ENCODE assay signal across 8 cellular contexts in the genomic region with DNA sequence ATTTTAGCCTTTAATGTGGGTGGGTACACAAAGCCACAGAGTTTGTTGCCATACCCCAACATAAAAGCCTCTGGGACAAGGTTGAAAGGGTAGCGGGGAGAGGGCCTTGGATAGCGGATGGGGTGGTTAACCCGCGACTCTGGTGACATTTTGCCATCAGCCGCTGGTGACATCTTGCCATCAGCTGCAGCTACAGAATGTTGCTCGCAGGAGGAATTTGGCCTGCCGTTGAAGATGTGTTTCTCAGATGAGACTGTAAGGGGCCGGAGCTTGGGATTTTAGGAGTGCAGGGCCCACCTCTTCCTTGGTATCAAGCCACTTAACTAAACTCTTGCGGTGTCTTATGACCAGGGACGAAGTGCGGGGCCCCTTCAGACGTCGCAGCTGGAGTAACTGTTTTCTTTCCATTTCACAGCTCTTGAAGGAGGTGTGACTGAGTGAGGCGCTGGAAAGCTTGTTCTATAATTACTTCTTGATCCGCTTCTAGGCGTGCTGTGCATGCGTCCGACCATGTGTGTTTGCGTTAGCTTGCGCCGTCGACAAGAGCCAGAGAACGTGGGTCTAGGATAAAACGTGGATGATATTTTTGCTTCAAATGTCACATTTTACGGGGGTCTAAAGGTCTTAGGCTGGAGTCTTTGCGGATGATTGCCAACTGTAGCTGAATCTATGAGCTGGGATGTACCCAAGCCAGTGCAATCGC. TPM values are rescaled to one million over a fixed set of nuclear protein-coding genes. Genes with fewer than 3 reads are reported as not detected.
DNase-seq lines count a peak whose midpoint lies in the region; ATAC-seq and TF ChIP-seq lines count a peak whose summit lies in the region.

No MANE protein-coding gene starts in this region.

- H3K27ac ChIP-seq in SJSA1 (no peak overlapping the region), psoas muscle (peak overlapping the region; percentile 19)

- H3K27me3 ChIP-seq in SJSA1 (replicated peaks) = peaks cover 7% of the 10 kb centered on the region; the same call in 1 of the 2 replicates
- no peaks in the 10 kb centered on the region for H3K27me3 ChIP-seq in psoas muscle (ENCODE audit: insufficient read depth in 3 of 3, low read length in 2 of 3)

- peak in 3 of 4 donors; percentile 8 to 35 (median 29) for ATAC-seq in psoas muscle
- no peak for ATAC-seq in HG03571 (IDR thresholded peaks at IDR 0.05; ENCODE audit: unreplicated experiment)

- WGBS in psoas muscle, 3 donors = 36 to 42% (median 37%) methylated on average over 27 of the region's 27 CpGs

- H3K36me3 ChIP-seq in SJSA1 (no peaks in the 10 kb centered on the region), psoas muscle (ENCODE audit: insufficient read depth in 1 of 2, low read depth in 1 of 2) (peaks cover 0 to 3% of the 10 kb centered on the region in 2 donors)

- in situ Hi-C loops in GM13976 (cut with MboI; ENCODE audit: low sequenced_read_pairs, unreplicated experiment) = no loop called here

- TF ChIP-seq CTCF in fibroblast of the aortic adventitia (IDR thresholded peaks at IDR 0.05; ENCODE audit: insufficient read depth, low read length) (no peak), psoas muscle (IDR thresholded peaks at IDR 0.05) (no peak), GM13976 (IDR thresholded peaks at IDR 0.05; ENCODE audit: borderline replicate concordance, control extremely low read depth, extremely low read depth, insufficient read depth, missing control alignments) (no peak)

- intact Hi-C loops in psoas muscle (cut with DNase I) = loop anchor here (10.0 kb wide), 1 partner anchor 147 kb away; no protein-coding TSS in a partner anchor

- H3K4me3 ChIP-seq in SJSA1 (peak overlapping the region; percentile 51), fibroblast of the aortic adventitia (ENCODE audit: low read depth, low read length) (peak overlapping the region; percentile 76), psoas muscle (peak overlapping the region; percentile 73)

- H3K9me3 ChIP-seq in SJSA1 (replicated peaks) = peaks cover 3% of the 10 kb centered on the region; the same call in 1 of the 2 replicates
- peaks cover 11% of the 10 kb centered on the region for H3K9me3 ChIP-seq in psoas muscle

- DNase-seq in ELF-1 (ENCODE audit: low read depth, low spot score) = peak; percentile 53
- DNase-seq in SJSA1 (ENCODE audit: low read depth in 1 of 2, low spot score in 2 of 2) = no peak
- no peak for DNase-seq in fibroblast of the aortic adventitia (ENCODE audit: low read depth)
- DNase-seq in psoas muscle = no peak
- DNase-seq in ecto neural progenitor cell (ENCODE audit: low spot score) = no peak
- no peak for DNase-seq in GM13976 (ENCODE audit: low spot score)
- DNase-seq in HPDE6-E6E7 (ENCODE audit: extremely low spot score) = no peak

- H3K4me1 ChIP-seq in SJSA1 (replicated peaks) (peaks cover 22% of the 10 kb centered on the region), psoas muscle (peaks cover 8% of the 10 kb centered on the region)

RNA-seq across cellular contexts. Expression of gene RASL11B, which starts 0.8 kb away (rescaled TPM):
- total RNA-seq in SJSA1 (2014; rRNA removed; shearing (Covaris generic)) = 1.7 TPM in 1 of 2 replicates, not detected in the other
- total RNA-seq in fibroblast of the aortic adventitia (ENCODE audit: low replicate concordance) = 0.63 TPM in 1 of 2 replicates, not detected in the other
- 1 to 10 TPM in 1 of 4 donors, under 1 TPM in 2, not detected in 1; 0.26 to 1.8 (median 0.40) TPM for total RNA-seq in psoas muscle
- under 1 TPM; 0.08 to 0.40 (median 0.09) TPM for polyA plus RNA-seq in psoas muscle
